8 cellular contexts compared by ENCODE assay signal in genomic region chr17:8175795-8176196, GRCh38. TPM values are rescaled to one million over a fixed set of nuclear protein-coding genes. Genes with fewer than 3 reads are reported as not detected.
DNase-seq lines count a peak whose midpoint lies in the region; ATAC-seq and TF ChIP-seq lines count a peak whose summit lies in the region.

No MANE protein-coding gene starts in this region.

- H3K4me1 ChIP-seq in SJSA1 (replicated peaks) (peaks cover 22% of the 10 kb centered on the region), neutrophil (ENCODE audit: control insufficient read depth in 1 of 2, insufficient read depth in 1 of 2, low read depth in 1 of 2, low read length in 1 of 2) (peaks cover 33 to 38% of the 10 kb centered on the region in 2 experiments)

- H3K27ac Mint-ChIP-seq in activated naive CD4-positive, alpha-beta T cell treated with anti-CD3 and anti-CD28 coated beads, Interleukin-2, amount 10 ng/mL, durations not matched to agents 7 days and 5 days = peak overlapping the region; percentile 90

- peaks cover 60% of the 10 kb centered on the region for H3K4me1 Mint-ChIP-seq in activated naive CD4-positive, alpha-beta T cell treated with anti-CD3 and anti-CD28 coated beads, Interleukin-2, amount 10 ng/mL, durations not matched to agents 7 days and 5 days

- H3K4me3 ChIP-seq in SJSA1 = peak overlapping the region; percentile 49
- peak overlapping the region; percentile 68 to 85 for H3K4me3 ChIP-seq in neutrophil (ENCODE audit: low read depth in 1 of 2, low read length in 1 of 2)

- H3K36me3 ChIP-seq in SJSA1 (no peaks in the 10 kb centered on the region), neutrophil (no peaks in the 10 kb centered on the region)

- CTCF ChIA-PET in activated naive CD4-positive, alpha-beta T cell treated with anti-CD3 and anti-CD28 coated beads, Interleukin-2, amount 10 ng/mL, durations not matched to agents 7 days and 5 days (lab: Charles Lee) = interaction anchor here (0.8 kb wide), 1 partner anchor 12 kb away, joined by 4 read pairs; no protein-coding TSS in a partner anchor

- ATAC-seq in esophagus mucosa (peak; percentile 1), GM19463 (IDR thresholded peaks at IDR 0.05; ENCODE audit: unreplicated experiment) (no peak)

- peaks cover 7% of the 10 kb centered on the region for H3K27me3 Mint-ChIP-seq in activated naive CD4-positive, alpha-beta T cell treated with anti-CD3 and anti-CD28 coated beads, Interleukin-2, amount 10 ng/mL, durations not matched to agents 7 days and 5 days

- H3K36me3 Mint-ChIP-seq in activated naive CD4-positive, alpha-beta T cell treated with anti-CD3 and anti-CD28 coated beads, Interleukin-2, amount 10 ng/mL, durations not matched to agents 7 days and 5 days = peaks cover 5% of the 10 kb centered on the region

- no peaks in the 10 kb centered on the region for H3K9me3 Mint-ChIP-seq in activated naive CD4-positive, alpha-beta T cell treated with anti-CD3 and anti-CD28 coated beads, Interleukin-2, amount 10 ng/mL, durations not matched to agents 7 days and 5 days

- no peaks in the 10 kb centered on the region for H3K27me3 ChIP-seq in SJSA1 (replicated peaks)
- H3K27me3 ChIP-seq in neutrophil = no peaks in the 10 kb centered on the region

- peak overlapping the region; percentile 37 for H3K27ac ChIP-seq in SJSA1
- peak overlapping the region; percentile 64 for H3K27ac ChIP-seq in neutrophil

- H3K4me3 Mint-ChIP-seq in activated naive CD4-positive, alpha-beta T cell treated with anti-CD3 and anti-CD28 coated beads, Interleukin-2, amount 10 ng/mL, durations not matched to agents 7 days and 5 days = peak overlapping the region; percentile 91

- no peak for DNase-seq in activated naive CD4-positive, alpha-beta T cell treated with anti-CD3 and anti-CD28 coated beads, Interleukin-2, amount 10 ng/mL, durations not matched to agents 7 days and 5 days
- DNase-seq in activated naive CD4-positive, alpha-beta T cell treated with anti-CD3 and anti-CD28 coated beads, Interleukin-2, amount 50 U/mL, for 16 hours = no peak
- no peak for DNase-seq in SJSA1 (ENCODE audit: low read depth in 1 of 2, low spot score in 2 of 2)
- DNase-seq in GOT3 (lab: John Stamatoyannopoulos, UW) = no peak
- DNase-seq in NCI-H1694 (lab: John Stamatoyannopoulos, UW) = no peak

- H3K9me3 ChIP-seq in SJSA1 (replicated peaks) (no peaks in the 10 kb centered on the region), neutrophil (no peaks in the 10 kb centered on the region)

- no peak for TF ChIP-seq CTCF in neutrophil (IDR thresholded peaks at IDR 0.05)

RNA-seq across cellular contexts. Expression of gene TMEM107, which starts 0.4 kb away (rescaled TPM):
- total RNA-seq in SJSA1 (2014; rRNA removed; shearing (Covaris generic)) = 11.5 and 15.9 TPM in 2 replicates
- 17.5 TPM for total RNA-seq in esophagus mucosa

RNA-seq across cellular contexts. Expression of gene VAMP2, which starts 13.0 kb away (rescaled TPM):
- 2.9 and 9.7 TPM in 2 replicates for total RNA-seq in SJSA1 (2014; rRNA removed; shearing (Covaris generic))
- 20.9 TPM for total RNA-seq in esophagus mucosa

RNA-seq across cellular contexts. Expression of gene BORCS6, which starts 14.2 kb away (rescaled TPM):
- 4.3 and 7.4 TPM in 2 replicates for total RNA-seq in SJSA1 (2014; rRNA removed; shearing (Covaris generic))
- total RNA-seq in esophagus mucosa = 6.3 TPM

RNA-seq across cellular contexts. Expression of gene PER1, which starts 23.6 kb away (rescaled TPM):
- 1.0 and 8.3 TPM in 2 replicates for total RNA-seq in SJSA1 (2014; rRNA removed; shearing (Covaris generic))
- 65.0 TPM for total RNA-seq in esophagus mucosa

RNA-seq across cellular contexts. Expression of gene AURKB, which starts 34.6 kb away (rescaled TPM):
- total RNA-seq in SJSA1 (2014; rRNA removed; shearing (Covaris generic)) = 99.7 and 119 TPM in 2 replicates
- 22.0 TPM for total RNA-seq in esophagus mucosa
